Comparison of ENCODE assay signal across 23 cellular contexts in the genomic region with DNA sequence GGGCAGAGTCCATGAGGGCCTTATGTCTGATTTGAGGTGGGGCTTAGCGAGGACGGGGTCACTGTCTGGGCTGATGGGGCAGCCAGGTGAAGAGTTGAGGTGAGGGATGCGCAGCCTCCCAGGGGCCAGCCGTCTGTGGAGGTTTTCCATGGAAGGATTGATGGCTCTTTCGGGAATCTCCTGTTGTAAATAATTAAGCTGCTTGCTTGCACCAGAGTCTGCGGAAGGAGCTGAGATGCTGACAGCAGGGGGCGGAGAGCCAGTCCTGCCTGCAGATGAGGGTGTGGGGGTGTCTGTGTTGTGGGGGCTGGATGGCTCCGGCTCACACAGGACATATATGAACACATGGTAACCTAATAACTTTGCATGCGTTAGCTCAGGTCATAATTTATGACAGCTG. TPM values are rescaled to one million over a fixed set of nuclear protein-coding genes. Genes with fewer than 3 reads are reported as not detected.
DNase-seq lines count a peak whose midpoint lies in the region; ATAC-seq, FAIRE-seq and TF ChIP-seq lines count a peak whose summit lies in the region.
"Had no signal": no experiment of that assay in that cellular context is flagged by ENCODE, and none has a peak within 500 bp of the region (broad histone marks: within the 10 kb centered on the region; RNA-seq: fewer than 3 reads in every experiment).

No MANE protein-coding gene starts in this region.

- WGBS in HepG2 (ENCODE audit: low lambda C conversion rate): 11% methylated on average over 9 of the region's 9 CpGs
- WGBS in right lobe of liver (ENCODE audit: insufficient coverage, low coverage, low lambda C conversion rate, missing lambda C conversion rate): 67% methylated on average over 8 of the region's 9 CpGs
- 45% methylated on average over 8 of the region's 9 CpGs for WGBS in mesenchymal stem cell

- H3K36me3 ChIP-seq in HepG2 (replicated peaks in 1 of 2; ENCODE audit: control insufficient read depth in 1 of 2, insufficient read depth in 2 of 2, low read length in 2 of 2): no peaks in the 10 kb centered on the region
- no peaks in the 10 kb centered on the region for H3K36me3 ChIP-seq in right lobe of liver
- no peaks in the 10 kb centered on the region for H3K36me3 ChIP-seq in mesenchymal stem cell (ENCODE audit: control insufficient read depth in 1 of 2, insufficient read depth in 2 of 2, low read depth in 1 of 2, low read length in 2 of 2)
- H3K36me3 ChIP-seq: ascending aorta, gastroesophageal sphincter, ovary, Peyer's patch, stomach, vagina had no signal

- no peaks in the 10 kb centered on the region for H3K9me3 ChIP-seq in HepG2 (ENCODE audit: low read length)
- H3K9me3 ChIP-seq in right lobe of liver: no peaks in the 10 kb centered on the region
- no peaks in the 10 kb centered on the region for H3K9me3 ChIP-seq in mesenchymal stem cell (ENCODE audit: control insufficient read depth, low read length)
- H3K9me3 ChIP-seq: ascending aorta, gastroesophageal sphincter, ovary, Peyer's patch, stomach, vagina had no signal

- peak; percentile 43 for TF ChIP-seq CTCF in HepG2 (CRISPR knock-in tag; IDR thresholded peaks at IDR 0.05)
- TF ChIP-seq CTCF in right lobe of liver (IDR thresholded peaks at IDR 0.05): no peak

- H3K4me3 Mint-ChIP-seq in activated T-helper 17 cell treated with anti-CD3 and anti-CD28 coated beads, Interleukin-2, amount 50 U/mL, for 72 hours: peak overlapping the region; percentile 73

- H3K36me3 Mint-ChIP-seq in activated T-helper 17 cell treated with anti-CD3 and anti-CD28 coated beads, Interleukin-2, amount 50 U/mL, for 72 hours (ENCODE audit: low read depth): no peaks in the 10 kb centered on the region

- H3K14ac ChIP-seq in mesenchymal stem cell (ENCODE audit: low read length in 2 of 2): no peak overlapping the region

- H3K4me1 ChIP-seq in HepG2 (ENCODE audit: insufficient read depth, low read length) (peaks cover 45% of the 10 kb centered on the region), right lobe of liver (peaks cover 0 to 8% (median 0%) of the 10 kb centered on the region in 4 donors), mesenchymal stem cell (ENCODE audit: control insufficient read depth, insufficient read depth, low read depth, low read length) (peaks cover 22% of the 10 kb centered on the region)
- H3K4me1 ChIP-seq: ascending aorta, vagina had no signal

- no peak overlapping the region for H2BK5ac ChIP-seq in mesenchymal stem cell (ENCODE audit: low read depth, low read length, poor library complexity, severe bottlenecking)

- no peak overlapping the region for H3K4ac ChIP-seq in mesenchymal stem cell (ENCODE audit: low read depth in 1 of 2, low read length in 2 of 2)

- no peak for FAIRE-seq in HepG2 (lab: Jason Lieb, UNC)
- FAIRE-seq: endothelial cell of umbilical vein, K562 had no signal

- intact Hi-C loops in HepG2 (cut with micrococcal nuclease; ENCODE audit: unreplicated experiment): no loop called here
- intact Hi-C loops in right lobe of liver (cut with DNase I): loop anchor here in 1 of 2 donors (10.0 kb wide), 1 partner anchor 140 kb away; no protein-coding TSS in a partner anchor
- intact Hi-C loops in left colon (cut with DNase I, micrococcal nuclease): loop anchor here in 1 of 2 donors (10.0 kb wide), 1 partner anchor 60 kb away; no protein-coding TSS in a partner anchor

- H2AK5ac ChIP-seq in mesenchymal stem cell (ENCODE audit: low read length, severe bottlenecking): peak overlapping the region; percentile 38

- H4K8ac ChIP-seq in mesenchymal stem cell (ENCODE audit: low read length): no peak overlapping the region

- H3K9me3 Mint-ChIP-seq in activated T-helper 17 cell treated with anti-CD3 and anti-CD28 coated beads, Interleukin-2, amount 50 U/mL, for 72 hours: no peaks in the 10 kb centered on the region

- no peak overlapping the region for H3K23ac ChIP-seq in mesenchymal stem cell (ENCODE audit: low read length in 2 of 2)

- no peak overlapping the region for H3K9ac ChIP-seq in HepG2 (ENCODE audit: insufficient read depth, low read depth, low read length)
- no peak overlapping the region for H3K9ac ChIP-seq in mesenchymal stem cell (ENCODE audit: low read length)

- H2BK12ac ChIP-seq in mesenchymal stem cell (ENCODE audit: low read length in 2 of 2): no peak overlapping the region

- H4K20me1 ChIP-seq in HepG2 (ENCODE audit: insufficient read depth, low read length): no peaks in the 10 kb centered on the region

- no peak overlapping the region for H3K27ac ChIP-seq in HepG2 (ENCODE audit: extremely low read length, insufficient read depth, low read length)
- no peak overlapping the region for H3K27ac ChIP-seq in right lobe of liver
- H3K27ac ChIP-seq in mesenchymal stem cell (ENCODE audit: low read length, poor library complexity, severe bottlenecking): peak overlapping the region; percentile 9
- H3K27ac ChIP-seq: ascending aorta, gastroesophageal sphincter, ovary, vagina, VCaP had no signal

- H2BK120ac ChIP-seq in mesenchymal stem cell (ENCODE audit: low read depth, low read length): no peak overlapping the region

- H3K27ac Mint-ChIP-seq in activated T-helper 17 cell treated with anti-CD3 and anti-CD28 coated beads, Interleukin-2, amount 50 U/mL, for 72 hours: peak overlapping the region; percentile 7

- no peaks in the 10 kb centered on the region for H3K27me3 Mint-ChIP-seq in activated T-helper 17 cell treated with anti-CD3 and anti-CD28 coated beads, Interleukin-2, amount 50 U/mL, for 72 hours

- H3K4me3 ChIP-seq in HepG2 (replicated peaks in 1 of 3; ENCODE audit: insufficient read depth in 1 of 3, low read depth in 2 of 3, low read length in 3 of 3): no peak overlapping the region
- no peak overlapping the region for H3K4me3 ChIP-seq in right lobe of liver
- H3K4me3 ChIP-seq in mesenchymal stem cell (ENCODE audit: insufficient read depth in 1 of 2, low read depth in 1 of 2, low read length in 2 of 2): no peak overlapping the region
- H3K4me3 ChIP-seq: ascending aorta, gastroesophageal sphincter, K562, ovary, Peyer's patch, skin epidermis, stomach, vagina had no signal

- DNase-seq in HepG2 (ENCODE audit: low spot score) (no peak), right lobe of liver (no peak), mesenchymal stem cell (no peak), NCI-H1436 (lab: John Stamatoyannopoulos, UW) (no peak), left colon (no peak)
- DNase-seq: activated CD8-positive, alpha-beta memory T cell treated with anti-CD3 and anti-CD28 coated beads, Interleukin-2, amount 50 U/mL, for 48 hours; DMS53; NCI-H1092 treated with DMSO at 0.1 percent for 48 hours; NCI-H82; ovary; Peyer's patch; stomach had no signal

- TF ChIP-seq EP300 in HepG2 (IDR thresholded peaks at IDR 0.05; ENCODE audit: low read depth in 2 of 2, low read length in 2 of 2): no peak
- TF ChIP-seq EP300 in HepG2 (CRISPR knock-in tag; IDR thresholded peaks at IDR 0.05; ENCODE audit: borderline replicate concordance): no peak

- no peak overlapping the region for H3K18ac ChIP-seq in mesenchymal stem cell (ENCODE audit: low read depth in 1 of 2, low read length in 2 of 2)

- H3K27me3 ChIP-seq in HepG2 (ENCODE audit: control insufficient read depth in 1 of 2, insufficient read depth in 2 of 2, low read length in 2 of 2): peaks cover 0 to 13% of the 10 kb centered on the region in 2 experiments; a peak in 2 of 5 replicates
- H3K27me3 ChIP-seq in right lobe of liver: no peaks in the 10 kb centered on the region
- peaks cover 0 to 56% of the 10 kb centered on the region in 2 experiments for H3K27me3 ChIP-seq in mesenchymal stem cell (ENCODE audit: control insufficient read depth in 1 of 2, insufficient read depth in 1 of 2, low read length in 2 of 2)
- H3K27me3 ChIP-seq: ascending aorta, ovary, Peyer's patch, stomach, vagina had no signal

- POLR2A ChIA-PET in HepG2 (lab: Yijun Ruan, JAX): no interaction called here

- H3K4me1 Mint-ChIP-seq in activated T-helper 17 cell treated with anti-CD3 and anti-CD28 coated beads, Interleukin-2, amount 50 U/mL, for 72 hours: peaks cover 37% of the 10 kb centered on the region

- no TSS peak for BruUV-seq in HepG2 (replicated peaks; lab: Mats Ljungman, UMichigan)

- H4K91ac ChIP-seq in mesenchymal stem cell (ENCODE audit: low read length): no peak overlapping the region

- peak; percentile 54 for ATAC-seq in HepG2
- no peak for ATAC-seq in right lobe of liver
- no peak for ATAC-seq in activated T-helper 17 cell treated with anti-CD3 and anti-CD28 coated beads, Interleukin-2, amount 50 U/mL, for 72 hours (replicated peaks)
- ATAC-seq in left colon: no peak
- ATAC-seq in HG02884 (IDR thresholded peaks at IDR 0.05; ENCODE audit: unreplicated experiment): no peak
- no peak for ATAC-seq in GM21737 (IDR thresholded peaks at IDR 0.05; ENCODE audit: unreplicated experiment)
- ATAC-seq: gastroesophageal sphincter, K562, SK-N-SH treated with all-trans-retinoic acid at 6 μM for 48 hours had no signal

- no peaks in the 10 kb centered on the region for H3K79me2 ChIP-seq in HepG2 (ENCODE audit: insufficient read depth, low read length)

- no peak for TF ChIP-seq RAD21 in HepG2 (CRISPR knock-in tag; IDR thresholded peaks at IDR 0.05)

- H3K4me2 ChIP-seq in HepG2 (ENCODE audit: low read depth, low read length) (no peak overlapping the region), mesenchymal stem cell (ENCODE audit: low read length, poor library complexity, severe bottlenecking) (peak overlapping the region; percentile 0)

- H2BK15ac ChIP-seq in mesenchymal stem cell (ENCODE audit: low read depth, poor library complexity, severe bottlenecking): no peak overlapping the region

- no peak for TF ChIP-seq POLR2A in HepG2 (IDR thresholded peaks at IDR 0.05; ENCODE audit: insufficient read depth in 1 of 2, low read depth in 2 of 2, low read length in 2 of 2)
- TF ChIP-seq POLR2A in right lobe of liver (IDR thresholded peaks at IDR 0.05): no peak

- no peak overlapping the region for H2AFZ ChIP-seq in HepG2 (ENCODE audit: low read length)
- no peak overlapping the region for H2AFZ ChIP-seq in mesenchymal stem cell (ENCODE audit: low read depth, low read length)

- CTCF ChIA-PET in HepG2 (lab: Yijun Ruan, JAX; ENCODE audit: low intra/inter-chr PET ratio, low total read pairs): no interaction called here

- H3K79me1 ChIP-seq in mesenchymal stem cell (replicated peaks; ENCODE audit: low read length, poor library complexity, severe bottlenecking): no peaks in the 10 kb centered on the region

- in situ Hi-C loops in HepG2 (cut with HindIII; ENCODE audit: extremely low pct_ligation_motif_present, low pct_unique_long_range_greater_than_20kb): no loop called here

RNA-seq across cellular contexts. Expression of gene SEMA4D, which starts 36.6 kb away (rescaled TPM):
- 0.07 and 0.13 TPM in 2 replicates for total RNA-seq in HepG2 (2016; rRNA removed; fragmentation: Illumina TruSeq; extraction: Trizol)
- 0.26 TPM in 1 of 2 replicates, not detected in the other for total RNA-seq in HepG2 (2016; cell fraction: cytosol; rRNA removed; fragmentation: Illumina TruSeq; extraction: Trizol; ENCODE audit: low read depth)
- 0.10 and 0.13 TPM in 2 replicates for total RNA-seq in HepG2 (2016; cell fraction: insoluble cytoplasmic fraction; rRNA removed; fragmentation: Illumina TruSeq; extraction: Trizol)
- 0.07 and 0.28 TPM in 2 replicates for total RNA-seq in HepG2 (2016; cell fraction: membrane; rRNA removed; fragmentation: Illumina TruSeq; extraction: Trizol)
- total RNA-seq in HepG2 (2016; cell fraction: nucleus; rRNA removed; fragmentation: Illumina TruSeq; extraction: Trizol): 0.44 and 0.87 TPM in 2 replicates
- polyA plus RNA-seq in HepG2 (2011; rRNA removed): 0.16 and 0.17 TPM in 2 replicates
- 0.12 and 0.23 TPM in 2 replicates for polyA plus RNA-seq in HepG2 (2011; cell fraction: cytosol; rRNA removed)
- 0.97 and 1.2 TPM in 2 replicates for polyA plus RNA-seq in HepG2 (2011; cell fraction: nucleus; rRNA removed)
- 0.85 and 1.2 TPM in 2 replicates for polyA plus RNA-seq in HepG2 (2012)
- 0.08 TPM in 1 of 2 replicates, not detected in the other for polyA plus RNA-seq in HepG2 (2016; cell fraction: cytosol; fragmentation: Illumina TruSeq; extraction: Trizol; ENCODE audit: low read depth)
- polyA plus RNA-seq in HepG2 (2016; cell fraction: insoluble cytoplasmic fraction; fragmentation: Illumina TruSeq; extraction: Trizol; ENCODE audit: low read depth): 0.10 and 0.16 TPM in 2 replicates
- polyA plus RNA-seq in HepG2 (2016; cell fraction: membrane; fragmentation: Illumina TruSeq; extraction: Trizol; ENCODE audit: low read depth): 0.08 and 0.11 TPM in 2 replicates
- 0.31 and 0.86 TPM in 2 replicates for polyA plus RNA-seq in HepG2 (2016; cell fraction: nucleus; fragmentation: Illumina TruSeq; extraction: Trizol; ENCODE audit: insufficient read depth, low read depth)
- 0.38 and 11.1 TPM in 2 replicates for polyA minus RNA-seq in HepG2 (2011; rRNA and poly(A)+ RNA removed; ENCODE audit: low replicate concordance)
- 2.1 TPM in 1 of 2 replicates, not detected in the other for polyA minus RNA-seq in HepG2 (2011; cell fraction: cytosol; rRNA and poly(A)+ RNA removed)
- polyA minus RNA-seq in HepG2 (2011; cell fraction: nucleus; rRNA and poly(A)+ RNA removed): 0.26 and 0.87 TPM in 2 replicates
- 1 to 10 TPM; 2.0 to 7.5 (median 3.5) TPM for total RNA-seq in right lobe of liver
- total RNA-seq in activated T-helper 17 cell treated with anti-CD3 and anti-CD28 coated beads, Interleukin-2, amount 50 U/mL, for 72 hours: 100 to 1,000 TPM; 167 to 263 TPM
- polyA plus RNA-seq in mesenchymal stem cell (2013, experiment 1 of 2): 3.2 TPM
- 3.2 TPM for polyA plus RNA-seq in mesenchymal stem cell (2013, experiment 2 of 2)
- total RNA-seq in left colon: 10 to 100 TPM; 18.9 to 21.2 TPM

Comparison
In these comparisons a context has a peak if more than half of its experiments do, and no peak if none do; other contexts are left out.
1. RNA of gene SEMA4D, which starts 36.6 kb away (total RNA-seq): 167 to 263 TPM in activated T-helper 17 cell treated with anti-CD3 and anti-CD28 coated beads, Interleukin-2, amount 50 U/mL, for 72 hours; 18.9 to 21.2 TPM in left colon, 2.0 to 7.5 TPM in right lobe of liver and 0.07 to 0.87 TPM in HepG2; every median in the first group is over 4 times any median in the second.